ENCODE assay signal across 10 cellular contexts in the genomic region with DNA sequence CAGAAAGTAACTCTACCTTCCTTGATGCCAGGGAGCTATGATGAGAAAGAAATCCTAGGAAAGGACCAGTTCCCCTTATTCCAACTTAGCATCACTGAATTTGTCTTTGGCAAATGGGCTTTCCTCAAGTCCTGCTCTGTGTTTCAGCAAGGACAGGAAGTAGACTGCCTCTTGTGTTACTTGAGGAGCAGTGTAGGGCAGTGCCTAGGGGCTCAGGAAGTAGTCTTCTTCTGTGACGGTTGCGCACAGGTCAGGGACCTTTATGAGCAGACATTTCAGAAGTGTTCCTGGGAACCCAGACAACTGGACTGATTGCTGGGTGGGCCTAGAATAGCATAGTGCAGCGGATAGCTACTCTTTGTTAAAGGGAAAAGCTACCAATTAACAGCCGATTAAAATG. TPM values are rescaled to one million over a fixed set of nuclear protein-coding genes. Genes with fewer than 3 reads are reported as not detected.
DNase-seq lines count a peak whose midpoint lies in the region; ATAC-seq and TF ChIP-seq lines count a peak whose summit lies in the region.
"Had no signal": no experiment of that assay in that cellular context is flagged by ENCODE, and none has a peak within 500 bp of the region (broad histone marks: within the 10 kb centered on the region; RNA-seq: fewer than 3 reads in every experiment).

No MANE protein-coding gene starts in this region.

- intact Hi-C loops in CD4-positive, alpha-beta memory T cell (cut with micrococcal nuclease): no loop called here

- peak overlapping the region in 6 of 7 donors; percentile 3 to 78 (median 51) for H3K27ac Mint-ChIP-seq in CD4-positive, alpha-beta memory T cell
- H3K27ac Mint-ChIP-seq: H9, naive B cell had no signal

- no peaks in the 10 kb centered on the region for H3K36me3 ChIP-seq in CD4-positive, alpha-beta memory T cell (ENCODE audit: insufficient read depth, low read length)
- H3K36me3 ChIP-seq in duodenal mucosa (ENCODE audit: control insufficient read depth in 1 of 2, insufficient read depth in 2 of 2, low read length in 2 of 2) (peaks cover 16 to 17% of the 10 kb centered on the region in 2 donors), neutrophil (no peaks in the 10 kb centered on the region)

- CTCF ChIA-PET in CD4-positive, alpha-beta memory T cell (lab: Charles Lee; ENCODE audit: partially characterized antibody): interaction anchor here (0.9 to 2.3 kb wide), 8 partner anchors 9 to 42 kb away, joined by 3 to 14 read pairs (median 6); no protein-coding TSS in a partner anchor

- no peak overlapping the region for H3K4me3 ChIP-seq in CD4-positive, alpha-beta memory T cell (ENCODE audit: low read length in 2 of 2)
- peak overlapping the region; percentile 86 to 91 for H3K4me3 ChIP-seq in duodenal mucosa (ENCODE audit: low read depth in 1 of 2, low read length in 2 of 2)
- H3K4me3 ChIP-seq in neutrophil (ENCODE audit: low read depth in 1 of 2, low read length in 1 of 2): no peak overlapping the region

- H3K36me3 Mint-ChIP-seq in CD4-positive, alpha-beta memory T cell: no peaks in the 10 kb centered on the region
- H3K36me3 Mint-ChIP-seq: naive B cell had no signal

- TF ChIP-seq CTCF in neutrophil (IDR thresholded peaks at IDR 0.05): no peak

- no peak for ATAC-seq in GM19351 (IDR thresholded peaks at IDR 0.05; ENCODE audit: unreplicated experiment)

- no peak overlapping the region for H3K27ac ChIP-seq in CD4-positive, alpha-beta memory T cell (ENCODE audit: low read depth, low read length)
- no peak overlapping the region for H3K27ac ChIP-seq in duodenal mucosa (ENCODE audit: low read depth, low read length)
- H3K27ac ChIP-seq in neutrophil: peak overlapping the region; percentile 56

- no peaks in the 10 kb centered on the region for H3K9me3 ChIP-seq in CD4-positive, alpha-beta memory T cell (ENCODE audit: control insufficient read depth in 1 of 2, low read length in 2 of 2)
- H3K9me3 ChIP-seq in duodenal mucosa (ENCODE audit: control insufficient read depth in 1 of 2, low read length in 2 of 2): no peaks in the 10 kb centered on the region
- H3K9me3 ChIP-seq in neutrophil: no peaks in the 10 kb centered on the region

- peaks cover 15 to 29% (median 21%) of the 10 kb centered on the region in 4 donors for H3K4me1 Mint-ChIP-seq in CD4-positive, alpha-beta memory T cell

- peak in 1 of 5 donors; percentile 11 for DNase-seq in CD4-positive, alpha-beta memory T cell
- DNase-seq in NCI-H460 (ENCODE audit: extremely low read depth, low read depth): peak; percentile 64
- DNase-seq in cerebellum (ENCODE audit: low spot score): no peak
- DNase-seq in NCI-H2081 (lab: John Stamatoyannopoulos, UW): no peak
- DNase-seq in DMS 273 (lab: John Stamatoyannopoulos, UW; ENCODE audit: unreplicated experiment): no peak
- DNase-seq: H9, naive B cell had no signal

- H3K9me3 Mint-ChIP-seq in CD4-positive, alpha-beta memory T cell: no peaks in the 10 kb centered on the region
- H3K9me3 Mint-ChIP-seq: H9, naive B cell had no signal

- peaks cover 26% of the 10 kb centered on the region for H3K4me1 ChIP-seq in CD4-positive, alpha-beta memory T cell (ENCODE audit: insufficient read depth, low read length)
- peaks cover 45 to 56% of the 10 kb centered on the region in 2 donors for H3K4me1 ChIP-seq in duodenal mucosa (ENCODE audit: control insufficient read depth in 1 of 2, insufficient read depth in 2 of 2, low read length in 2 of 2)
- peaks cover 50 to 66% of the 10 kb centered on the region in 2 experiments for H3K4me1 ChIP-seq in neutrophil (ENCODE audit: control insufficient read depth in 1 of 2, insufficient read depth in 1 of 2, low read depth in 1 of 2, low read length in 1 of 2)

- POLR2A ChIA-PET in CD4-positive, alpha-beta memory T cell (lab: Charles Lee; ENCODE audit: partially characterized antibody): interaction anchor here (0.7 to 1.7 kb wide), 3 partner anchors 24 to 29 kb away, joined by 3 to 12 read pairs (median 4); no protein-coding TSS in a partner anchor

- H3K9ac ChIP-seq in duodenal mucosa (ENCODE audit: low read depth in 1 of 2, low read length in 2 of 2): peak overlapping the region; percentile 34 to 74

- H3K27me3 ChIP-seq in CD4-positive, alpha-beta memory T cell (ENCODE audit: insufficient read depth, low read length): no peaks in the 10 kb centered on the region
- no peaks in the 10 kb centered on the region for H3K27me3 ChIP-seq in duodenal mucosa (ENCODE audit: control insufficient read depth in 1 of 2, insufficient read depth in 2 of 2, low read length in 2 of 2)
- no peaks in the 10 kb centered on the region for H3K27me3 ChIP-seq in neutrophil

- peak overlapping the region in 7 of 8 donors; percentile 14 to 83 (median 71) for H3K4me3 Mint-ChIP-seq in CD4-positive, alpha-beta memory T cell
- H3K4me3 Mint-ChIP-seq: H9 had no signal

- peaks cover 0 to 1% of the 10 kb centered on the region in 2 donors for H3K27me3 Mint-ChIP-seq in CD4-positive, alpha-beta memory T cell

RNA-seq across cellular contexts. Expression of gene LGALS3, which starts 2.7 kb away (rescaled TPM):
- total RNA-seq in CD4-positive, alpha-beta memory T cell: 10 to 100 TPM; 46.3 to 51.1 TPM
- 10 to 100 TPM; 88.6 to 98.1 TPM for polyA plus RNA-seq in CD4-positive, alpha-beta memory T cell
- 1,075 and 1,155 TPM in 2 replicates for total RNA-seq in NCI-H460 (2014; rRNA removed; shearing (Covaris generic))
- 941 and 1,250 TPM in 2 replicates for polyA plus RNA-seq in NCI-H460 (2014; cell fraction: nucleus; rRNA removed)
- total RNA-seq in cerebellum: 8.3 TPM

RNA-seq across cellular contexts. Expression of gene DLGAP5, which starts 59.6 kb away (rescaled TPM):
- not detected for total RNA-seq in CD4-positive, alpha-beta memory T cell
- not detected for polyA plus RNA-seq in CD4-positive, alpha-beta memory T cell
- total RNA-seq in NCI-H460 (2014; rRNA removed; shearing (Covaris generic)): 55.2 and 55.6 TPM in 2 replicates
- 47.6 and 62.3 TPM in 2 replicates for polyA plus RNA-seq in NCI-H460 (2014; cell fraction: nucleus; rRNA removed)
- total RNA-seq in cerebellum: 12.6 TPM

Comparison
In these comparisons a context has a peak if more than half of its experiments do, and no peak if none do; other contexts are left out.
1. H3K4me3 ChIP-seq: peak in duodenal mucosa (2 of 2); none in CD4-positive, alpha-beta memory T cell (0 of 2) and neutrophil (0 of 2).
2. RNA of gene LGALS3, which starts 2.7 kb away (total RNA-seq): 1,075 to 1,155 TPM in NCI-H460; 46.3 to 51.1 TPM in CD4-positive, alpha-beta memory T cell and 8.3 TPM in cerebellum (single experiment); every median in the first group is over 10 times any median in the second.
3. RNA of gene DLGAP5, which starts 59.6 kb away (total RNA-seq): 55.2 to 55.6 TPM in NCI-H460 and 12.6 TPM in cerebellum (single experiment); not detected in CD4-positive, alpha-beta memory T cell; every median in the first group is over 10 times any median in the second.